ENCODE assay signal across 28 cellular contexts in genomic region chr10:48735836-48736390, GRCh38. TPM values are rescaled to one million over a fixed set of nuclear protein-coding genes. Genes with fewer than 3 reads are reported as not detected.
"Had no signal": no experiment of that assay in that cellular context is flagged by ENCODE, and none has a peak within 500 bp of the region (broad histone marks: within the 10 kb centered on the region; RNA-seq: fewer than 3 reads in every experiment).

No MANE protein-coding gene starts in this region.

- H3K4me1 ChIP-seq: heart right ventricle, left ventricle myocardium inferior, parathyroid adenoma, sigmoid colon, spleen, stomach, testis, thyroid gland, transverse colon, upper lobe of left lung, vagina had no signal

- H3K27me3 Mint-ChIP-seq: stimulated activated memory B cell treated with anti-CD40 and anti-IgM and Interleukin-4, amounts not matched to agents 10 μg/mL and 1 μg/mL and 100 μg/mL, for 72 hours had no signal

- H3K79me2 ChIP-seq: hepatocyte, parathyroid adenoma had no signal

- H3K4me1 Mint-ChIP-seq: naive thymus-derived CD8-positive, alpha-beta T cell had no signal

- H3K4me3 ChIP-seq: heart right ventricle, hepatocyte, left ventricle myocardium inferior, lung, mucosa of descending colon, sigmoid colon, spleen, stomach, testis, thyroid gland, transverse colon, upper lobe of left lung, vagina had no signal

- ATAC-seq: heart right ventricle; mucosa of descending colon; naive thymus-derived CD8-positive, alpha-beta T cell; right cardiac atrium; stimulated activated memory B cell treated with anti-CD40 and anti-IgM and Interleukin-4, amounts not matched to agents 10 μg/mL and 1 μg/mL and 100 μg/mL, for 72 hours; stimulated activated naive CD8-positive, alpha-beta T cell treated with anti-CD3 and anti-CD28 coated beads, Interleukin-15, Interleukin-2, amounts not matched to agents 100 U/mL and 50 U/mL, for 24 hours had no signal

- H3K9me3 ChIP-seq: heart right ventricle, left ventricle myocardium inferior, mucosa of descending colon, sigmoid colon, spleen, stomach, testis, thyroid gland, transverse colon, upper lobe of left lung, vagina had no signal

- DNase-seq: heart right ventricle; islet precursor cell; left ventricle myocardium inferior; midbrain; mucosa of descending colon; naive thymus-derived CD8-positive, alpha-beta T cell; nucleus accumbens; right cardiac atrium; sigmoid colon; small intestine; spleen; stimulated activated CD4-positive, alpha-beta T cell treated with anti-CD3 and anti-CD28 coated beads, Interleukin-4, amount 100 ng/mL, for 4 hours; stimulated activated CD8-positive, alpha-beta memory T cell treated with anti-CD3 and anti-CD28 coated beads, Interleukin-4, amount 100 ng/mL, for 48 hours; stimulated activated naive CD8-positive, alpha-beta T cell treated with anti-CD3 and anti-CD28 coated beads, Interleukin-15, Interleukin-2, amounts not matched to agents 100 U/mL and 50 U/mL, for 24 hours; stomach; testis; thyroid gland; transverse colon; upper lobe of left lung had no signal

- H3K27ac Mint-ChIP-seq: naive thymus-derived CD8-positive, alpha-beta T cell; nephron had no signal

- FAIRE-seq: small intestine had no signal

- H3K27ac ChIP-seq: heart right ventricle, hepatocyte, left ventricle myocardium inferior, parathyroid adenoma, sigmoid colon, spleen, stomach, testis, thyroid gland, transverse colon, upper lobe of left lung, vagina had no signal

- H3K9me3 Mint-ChIP-seq: naive thymus-derived CD8-positive, alpha-beta T cell; nephron; neural crest cell; stimulated activated memory B cell treated with anti-CD40 and anti-IgM and Interleukin-4, amounts not matched to agents 10 μg/mL and 1 μg/mL and 100 μg/mL, for 72 hours had no signal

- H3K4me3 Mint-ChIP-seq: naive thymus-derived CD8-positive, alpha-beta T cell; nephron; neural crest cell; stimulated activated memory B cell treated with anti-CD40 and anti-IgM and Interleukin-4, amounts not matched to agents 10 μg/mL and 1 μg/mL and 100 μg/mL, for 72 hours had no signal

- H3K27me3 ChIP-seq: heart right ventricle, hepatocyte, sigmoid colon, spleen, testis, thyroid gland, transverse colon, upper lobe of left lung, vagina had no signal

- H3K36me3 Mint-ChIP-seq: naive thymus-derived CD8-positive, alpha-beta T cell had no signal

- H3K9ac ChIP-seq: parathyroid adenoma had no signal

- H3K4me2 ChIP-seq: hepatocyte had no signal

- H2AFZ ChIP-seq: hepatocyte, parathyroid adenoma had no signal

- H3K36me3 ChIP-seq: left ventricle myocardium inferior, sigmoid colon, stomach, thyroid gland, transverse colon, upper lobe of left lung, vagina had no signal

RNA-seq across cellular contexts. Expression of gene WDFY4, which starts 51.2 kb away (rescaled TPM):
- total RNA-seq: kidney epithelial cell, neural crest cell, renal cortical epithelial cell had no signal
